In the genomic region with DNA sequence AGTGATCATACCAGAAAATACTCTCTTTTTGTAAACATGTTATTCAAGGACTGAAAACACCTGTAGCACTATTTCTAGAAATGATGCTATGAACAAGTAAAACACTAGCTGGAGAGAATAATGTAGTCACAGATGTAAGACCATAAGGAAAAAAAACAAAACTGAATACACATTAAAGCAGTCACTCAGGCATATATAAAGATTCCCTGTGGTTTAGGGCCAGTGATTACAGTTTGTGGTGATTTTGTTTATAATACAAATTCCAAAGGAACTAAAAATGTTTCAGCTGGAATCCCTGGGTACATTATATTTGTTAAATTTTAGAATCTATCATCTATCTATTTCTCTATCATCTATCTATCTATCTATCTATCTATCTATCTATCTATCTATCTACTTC, we compare ENCODE assay signal across 17 cellular contexts.
DNase-seq lines count a peak whose midpoint lies in the region; TF ChIP-seq lines count a peak whose summit lies in the region.
"Had no signal": no experiment of that assay in that cellular context is flagged by ENCODE, and none has a peak within 500 bp of the region (broad histone marks: within the 10 kb centered on the region; RNA-seq: fewer than 3 reads in every experiment).

No MANE protein-coding gene starts in this region.

- DNase-seq in NCI-H2029 treated with DMSO at 0.1 percent for 48 hours (lab: John Stamatoyannopoulos, UW): peak; percentile 13
- DNase-seq in NCI-H2029 (lab: John Stamatoyannopoulos, UW): no peak
- peak; percentile 11 for DNase-seq in astrocyte of the hippocampus (ENCODE audit: low read depth, low spot score)
- peak; percentile 3 for DNase-seq in iris pigment epithelial cell (ENCODE audit: low read depth)
- no peak for DNase-seq in stimulated activated CD8-positive, alpha-beta memory T cell treated with anti-CD3 and anti-CD28 coated beads, Interleukin-4, amount 100 ng/mL, for 48 hours
- no peak for DNase-seq in Caco-2
- DNase-seq in hypothalamus (lab: John Stamatoyannopoulos, UW): no peak
- DNase-seq in NCI-H526 treated with DMSO at 0.1 percent for 48 hours (lab: John Stamatoyannopoulos, UW): no peak
- DNase-seq: HCEC 1CT, Karpas-422, NCI-H1092 treated with DMSO at 0.1 percent for 48 hours, NCI-H1436 treated with DMSO at 0.1 percent for 48 hours, NCI-H1930, NCI-H2227 treated with DMSO at 0.1 percent for 48 hours, NCI-H69, SHP77 had no signal

- TF ChIP-seq CTCF in Caco-2 (IDR thresholded peaks at IDR 0.05; ENCODE audit: insufficient read depth in 1 of 2, low read depth in 1 of 2, low read length in 1 of 2, severe bottlenecking in 1 of 2, unreplicated experiment in 1 of 2): no peak

- no peaks in the 10 kb centered on the region for H3K36me3 ChIP-seq in Caco-2 (ENCODE audit: control insufficient read depth, insufficient read depth, low read length)

- no peaks in the 10 kb centered on the region for H3K9me3 Mint-ChIP-seq in Caco-2 (ENCODE audit: unreplicated experiment)

- no peaks in the 10 kb centered on the region for H3K4me1 Mint-ChIP-seq in Caco-2 (ENCODE audit: low read depth, unreplicated experiment)
- H3K4me1 Mint-ChIP-seq: B cell had no signal

- POLR2A ChIA-PET in Caco-2 (lab: Charles Lee): no interaction called here

- H3K27me3 Mint-ChIP-seq in Caco-2 (ENCODE audit: insufficient read depth, unreplicated experiment): peaks cover 3% of the 10 kb centered on the region
- H3K27me3 Mint-ChIP-seq: B cell had no signal

- no TSS peak for BruUV-seq in Caco-2 (replicated peaks; lab: Mats Ljungman, UMichigan)

- H3K36me3 Mint-ChIP-seq in Caco-2 (ENCODE audit: insufficient read depth, unreplicated experiment): no peaks in the 10 kb centered on the region

- CTCF ChIA-PET in Caco-2 (lab: Charles Lee): no interaction called here

- intact Hi-C loops in Caco-2 (cut with micrococcal nuclease; ENCODE audit: unreplicated experiment): no loop called here

- H3K27me3 ChIP-seq in Caco-2 (replicated peaks; ENCODE audit: control insufficient read depth, insufficient read depth, low read length): no peaks in the 10 kb centered on the region; the same call in 1 of the 2 replicates

- H3K4me1 ChIP-seq in Caco-2: no peaks in the 10 kb centered on the region

- no peak overlapping the region for H3K4me3 Mint-ChIP-seq in Caco-2 (ENCODE audit: unreplicated experiment)
- H3K4me3 Mint-ChIP-seq: B cell had no signal

- H3K9me3 ChIP-seq in Caco-2: no peaks in the 10 kb centered on the region

- H3K27ac Mint-ChIP-seq in Caco-2 (ENCODE audit: unreplicated experiment): no peak overlapping the region
- H3K27ac Mint-ChIP-seq: B cell had no signal

- H3K4me3 ChIP-seq in Caco-2 (ENCODE audit: low read depth, low read length): no peak overlapping the region

Comparison
In these comparisons a context has a peak if more than half of its experiments do, and no peak if none do; other contexts are left out.
1. DNase-seq: peak in NCI-H2029 treated with DMSO at 0.1 percent for 48 hours (single experiment), astrocyte of the hippocampus (single experiment) and iris pigment epithelial cell (single experiment); none in NCI-H2029 (single experiment), stimulated activated CD8-positive, alpha-beta memory T cell treated with anti-CD3 and anti-CD28 coated beads, Interleukin-4, amount 100 ng/mL, for 48 hours (single experiment), Caco-2 (0 of 2), hypothalamus (0 of 51) and NCI-H526 treated with DMSO at 0.1 percent for 48 hours (single experiment).